Comparison of ENCODE assay signal across 8 cellular contexts in the genomic region with DNA sequence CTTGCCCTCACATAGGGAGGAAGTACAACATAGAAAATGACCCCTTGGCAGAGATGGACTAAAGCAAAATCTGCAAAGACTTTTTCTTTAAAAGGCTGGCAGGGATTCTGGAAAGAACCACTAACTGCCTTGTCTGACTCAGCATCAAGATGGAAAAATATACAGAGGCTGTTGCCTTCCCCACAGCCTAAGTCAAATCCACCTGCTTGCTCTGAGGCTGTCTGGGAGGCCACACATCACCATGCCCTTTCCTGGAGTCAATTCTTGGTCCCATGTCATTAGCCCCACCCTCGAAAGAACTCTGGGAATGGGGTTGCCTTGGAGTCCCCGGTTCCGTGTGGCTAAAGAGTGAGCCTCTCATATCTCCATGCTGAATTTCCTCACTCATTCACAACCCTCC. TPM values are rescaled to one million over a fixed set of nuclear protein-coding genes. Genes with fewer than 3 reads are reported as not detected.
A peak's percentile ranks its signal among the peaks of the same experiment; 100 is the strongest.
DNase-seq lines count a peak whose midpoint lies in the region; ATAC-seq, FAIRE-seq and TF ChIP-seq lines count a peak whose summit lies in the region.

No MANE protein-coding gene starts in this region.

- DNase-seq in CD4-positive, alpha-beta memory T cell, result no peak
- DNase-seq in OCI-LY7 (ENCODE audit: low spot score) (no peak), pulmonary artery endothelial cell (ENCODE audit: low read depth, low spot score) (peak; percentile 50), left lobe of liver (ENCODE audit: low spot score) (no peak), GM12891 (ENCODE audit: insufficient read length, low spot score) (no peak), lower leg skin (ENCODE audit: low spot score in 2 of 2) (no peak)

- no peaks in the 10 kb centered on the region for H4K20me1 ChIP-seq in OCI-LY7 (ENCODE audit: insufficient read depth, low read length)

- peaks cover 61% of the 10 kb centered on the region for H3K4me1 ChIP-seq in CD4-positive, alpha-beta memory T cell (ENCODE audit: insufficient read depth, low read length)
- H3K4me1 ChIP-seq in OCI-LY7 (ENCODE audit: insufficient read depth, low read length, poor library complexity, severe bottlenecking) (peaks cover 59% of the 10 kb centered on the region), duodenal mucosa (ENCODE audit: control insufficient read depth in 1 of 2, insufficient read depth in 2 of 2, low read length in 2 of 2) (peaks cover 30 to 38% of the 10 kb centered on the region in 2 donors)

- H3K4me3 ChIP-seq in CD4-positive, alpha-beta memory T cell (ENCODE audit: low read length in 2 of 2), result no peak overlapping the region
- H3K4me3 ChIP-seq in OCI-LY7 (ENCODE audit: low read depth, low read length, poor library complexity, severe bottlenecking) (no peak overlapping the region), duodenal mucosa (ENCODE audit: low read depth in 1 of 2, low read length in 2 of 2) (no peak overlapping the region), lower leg skin (ENCODE audit: low read depth, poor library complexity, severe bottlenecking) (no peak overlapping the region)

- peaks cover 50 to 77% (median 63%) of the 10 kb centered on the region in 4 donors for H3K4me1 Mint-ChIP-seq in CD4-positive, alpha-beta memory T cell

- TF ChIP-seq POLR2A in GM12891 (IDR thresholded peaks at IDR 0.05; ENCODE audit: low read depth, low read length), result no peak
- no peak for TF ChIP-seq POLR2A in lower leg skin (IDR thresholded peaks at IDR 0.05)

- H3K36me3 Mint-ChIP-seq in CD4-positive, alpha-beta memory T cell, result peaks cover 5 to 20% of the 10 kb centered on the region in 2 donors

- CTCF ChIA-PET in CD4-positive, alpha-beta memory T cell (lab: Charles Lee; ENCODE audit: partially characterized antibody), result interaction anchor here (0.8 to 3.6 kb wide), 3 partner anchors 8 to 80 kb away, joined by 3 to 20 read pairs (median 4); no protein-coding TSS in a partner anchor
- CTCF ChIA-PET in OCI-LY7 (lab: Charles Lee; ENCODE audit: unreplicated experiment), result no interaction called here

- WGBS in lower leg skin, 2 donors, result 52 to 68% methylated on average over 3 of the region's 3 CpGs

- H3K9ac ChIP-seq in duodenal mucosa (ENCODE audit: low read depth in 1 of 2, low read length in 2 of 2), result peak overlapping the region in 1 of 2 donors; percentile 8

- H3K9me3 ChIP-seq in CD4-positive, alpha-beta memory T cell (ENCODE audit: control insufficient read depth in 1 of 2, low read length in 2 of 2), result no peaks in the 10 kb centered on the region
- H3K9me3 ChIP-seq in OCI-LY7 (ENCODE audit: low read length), result no peaks in the 10 kb centered on the region
- H3K9me3 ChIP-seq in duodenal mucosa (ENCODE audit: control insufficient read depth in 1 of 2, low read length in 2 of 2), result no peaks in the 10 kb centered on the region

- no peaks in the 10 kb centered on the region for H3K79me2 ChIP-seq in OCI-LY7 (ENCODE audit: insufficient read depth, low read depth, low read length)

- peak overlapping the region; percentile 55 to 93 (median 88) for H3K27ac Mint-ChIP-seq in CD4-positive, alpha-beta memory T cell

- no peak overlapping the region for H3K27ac ChIP-seq in CD4-positive, alpha-beta memory T cell (ENCODE audit: low read depth, low read length)
- H3K27ac ChIP-seq in OCI-LY7 (ENCODE audit: low read depth, low read length, poor library complexity, severe bottlenecking) (no peak overlapping the region), duodenal mucosa (ENCODE audit: low read depth, low read length) (peak overlapping the region; percentile 55)

- peaks cover 4% of the 10 kb centered on the region for H3K36me3 ChIP-seq in CD4-positive, alpha-beta memory T cell (ENCODE audit: insufficient read depth, low read length)
- peaks cover 3% of the 10 kb centered on the region for H3K36me3 ChIP-seq in OCI-LY7 (ENCODE audit: insufficient read depth, low read length)
- no peaks in the 10 kb centered on the region for H3K36me3 ChIP-seq in duodenal mucosa (ENCODE audit: control insufficient read depth in 1 of 2, insufficient read depth in 2 of 2, low read length in 2 of 2)

- no peaks in the 10 kb centered on the region for H3K27me3 Mint-ChIP-seq in CD4-positive, alpha-beta memory T cell

- peak overlapping the region in 7 of 8 donors; percentile 12 to 76 (median 63) for H3K4me3 Mint-ChIP-seq in CD4-positive, alpha-beta memory T cell

- no TSS peak for BruUV-seq in OCI-LY7 (replicated peaks; lab: Mats Ljungman, UMichigan)

- H3K27me3 ChIP-seq in CD4-positive, alpha-beta memory T cell (ENCODE audit: insufficient read depth, low read length), result no peaks in the 10 kb centered on the region
- no peaks in the 10 kb centered on the region for H3K27me3 ChIP-seq in duodenal mucosa (ENCODE audit: control insufficient read depth in 1 of 2, insufficient read depth in 2 of 2, low read length in 2 of 2)

- TF ChIP-seq CTCF in OCI-LY7 (conservative IDR thresholded peaks at IDR 0.05; ENCODE audit: low read length) (no peak), lower leg skin (IDR thresholded peaks at IDR 0.05) (no peak)

- H3K4me2 ChIP-seq in OCI-LY7 (ENCODE audit: low read length), result 0 out of 2 replicates have a peak overlapping the region, but pooled peaks have one; percentile 47

- POLR2A ChIA-PET in CD4-positive, alpha-beta memory T cell (lab: Charles Lee; ENCODE audit: partially characterized antibody), result interaction anchor here (1.2 to 4.4 kb wide), 6 partner anchors 15 to 92 kb away, joined by 4 to 13 read pairs (median 4); no protein-coding TSS in a partner anchor
- POLR2A ChIA-PET in OCI-LY7 (lab: Charles Lee), result no interaction called here

- no peaks in the 10 kb centered on the region for H3K9me2 ChIP-seq in OCI-LY7 (ENCODE audit: insufficient read depth, low read length)

- no peak for FAIRE-seq in GM12891 (lab: Jason Lieb, UNC)

- H3K9me3 Mint-ChIP-seq in CD4-positive, alpha-beta memory T cell, result no peaks in the 10 kb centered on the region

- ATAC-seq in left lobe of liver, result no peak
- ATAC-seq in HG03571 (IDR thresholded peaks at IDR 0.05; ENCODE audit: unreplicated experiment), result no peak

- peak overlapping the region; percentile 90; the same call in 1 of the 2 replicates for H2AFZ ChIP-seq in OCI-LY7 (ENCODE audit: low read length)

- intact Hi-C loops in CD4-positive, alpha-beta memory T cell (cut with micrococcal nuclease), result no loop called here
- intact Hi-C loops in OCI-LY7 (cut with micrococcal nuclease; ENCODE audit: unreplicated experiment), result no loop called here
- intact Hi-C loops in lower leg skin (cut with DNase I; ENCODE audit: low total_unique reads), result loop anchor here (10.0 kb wide), 2 partner anchors 77 to 83 kb away; no protein-coding TSS in a partner anchor

TF ChIP-seq in GM12891, 5 proteins besides CTCF, POLR2A, EP300 and RAD21:
- TF ChIP-seq SPI1 (IDR thresholded peaks at IDR 0.05; ENCODE audit: low read depth, low read length) (no peak), PAX5 (IDR thresholded peaks at IDR 0.05; ENCODE audit: insufficient read depth, low read length, severe bottlenecking) (no peak), TAF1 (IDR thresholded peaks at IDR 0.05; ENCODE audit: low read depth, low read length) (no peak), POLR2AphosphoS5 (IDR thresholded peaks at IDR 0.05; ENCODE audit: low read depth, low read length) (no peak), POU2F2 (IDR thresholded peaks at IDR 0.05; ENCODE audit: low read depth, low read length) (no peak)

RNA-seq across cellular contexts. Expression of a gene that starts 39.5 kb away (rescaled TPM):
- not detected for total RNA-seq in CD4-positive, alpha-beta memory T cell
- polyA plus RNA-seq in CD4-positive, alpha-beta memory T cell, result not detected
- not detected in 2 replicates for total RNA-seq in OCI-LY7 (2014; rRNA removed; shearing (Covaris generic))
- total RNA-seq in OCI-LY7 (2022) (not detected in 2 replicates), pulmonary artery endothelial cell (not detected in 2 replicates), left lobe of liver (6.1 TPM), lower leg skin (under 1 TPM in 1 of 4 donors, not detected in 3; 0.19 TPM)
- polyA plus RNA-seq in GM12891 (2012; ENCODE audit: low read depth, missing spikeins), result not detected
